ENCODE assay signal across 2 cellular contexts in the genomic region with DNA sequence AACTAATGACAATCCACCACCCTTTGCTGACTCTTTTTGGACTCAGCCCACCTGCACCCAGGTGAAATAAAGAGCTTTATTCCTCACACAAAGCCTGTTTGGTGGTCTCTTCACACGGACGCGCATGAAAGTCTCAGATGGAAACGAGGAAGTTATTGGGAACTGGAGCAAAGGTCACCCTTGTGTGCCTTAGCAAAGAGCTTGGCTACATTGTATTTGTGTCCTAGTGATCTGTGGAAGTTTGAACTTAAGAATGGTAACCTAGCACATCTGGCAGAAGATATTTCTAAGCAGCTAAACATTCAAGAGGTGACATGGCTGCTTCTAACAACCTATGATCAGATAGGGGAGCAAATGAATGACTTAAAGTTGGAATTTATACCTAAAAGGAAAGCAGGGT. TPM values are rescaled to one million over a fixed set of nuclear protein-coding genes. Genes with fewer than 3 reads are reported as not detected.
"Had no signal": no experiment of that assay in that cellular context is flagged by ENCODE, and none has a peak within 500 bp of the region (broad histone marks: within the 10 kb centered on the region; RNA-seq: fewer than 3 reads in every experiment).

No MANE protein-coding gene starts in this region.

RNA-seq across cellular contexts. Expression of a gene that starts 15.2 kb away (rescaled TPM):
- total RNA-seq: osteoblast, smooth muscle cell had no signal
- polyA plus RNA-seq: smooth muscle cell had no signal
